In genomic region chr9:123265833-123266232, GRCh38 we compare ENCODE assay signal across 1 cellular context.
TF ChIP-seq lines count a peak whose summit lies in the region.

No MANE protein-coding gene starts in this region.

TF ChIP-seq in GM12878, 131 proteins besides CTCF, POLR2A, EP300 and RAD21:
- TF ChIP-seq SMARCA5 (IDR thresholded peaks at IDR 0.05), result no peak
- TF ChIP-seq CBX5 (IDR thresholded peaks at IDR 0.05; ENCODE audit: low read depth), result no peak
- no peak for TF ChIP-seq EGR1 (IDR thresholded peaks at IDR 0.05; ENCODE audit: borderline replicate concordance in 1 of 2, low read depth in 2 of 2, low read length in 2 of 2)
- no peak for TF ChIP-seq TCF3 (IDR thresholded peaks at IDR 0.05; ENCODE audit: borderline replicate concordance, insufficient read depth, low read depth, low read length)
- no peak for TF ChIP-seq ZNF274 (IDR thresholded peaks at IDR 0.05; ENCODE audit: insufficient read depth, insufficient read length)
- no peak for TF ChIP-seq MXI1 (IDR thresholded peaks at IDR 0.05; ENCODE audit: low read depth, low read length)
- no peak for TF ChIP-seq ZBTB40 (IDR thresholded peaks at IDR 0.05; ENCODE audit: borderline replicate concordance)
- no peak for TF ChIP-seq JUNB (IDR thresholded peaks at IDR 0.05)
- TF ChIP-seq SUPT20H (IDR thresholded peaks at IDR 0.05; ENCODE audit: borderline replicate concordance, control insufficient read depth, low read depth, low read length), result no peak
- no peak for TF ChIP-seq ESRRA (IDR thresholded peaks at IDR 0.05; ENCODE audit: low read length)
- no peak for TF ChIP-seq LARP7 (IDR thresholded peaks at IDR 0.05)
- TF ChIP-seq KLF5 (IDR thresholded peaks at IDR 0.05; ENCODE audit: partially characterized antibody), result no peak
- no peak for TF ChIP-seq NFYA (IDR thresholded peaks at IDR 0.05; ENCODE audit: borderline replicate concordance, low read depth, low read length)
- no peak for TF ChIP-seq SREBF2 (IDR thresholded peaks at IDR 0.05; ENCODE audit: low read length)
- TF ChIP-seq IRF3 (IDR thresholded peaks at IDR 0.05), result no peak
- TF ChIP-seq PAX5 (IDR thresholded peaks at IDR 0.05; ENCODE audit: borderline replicate concordance, low read depth, low read length), result no peak
- no peak for TF ChIP-seq NR2C1 (IDR thresholded peaks at IDR 0.05)
- no peak for TF ChIP-seq MEF2A (IDR thresholded peaks at IDR 0.05; ENCODE audit: insufficient read depth, low read depth, low read length)
- TF ChIP-seq ZNF622 (IDR thresholded peaks at IDR 0.05), result no peak
